ENCODE assay signal across 8 cellular contexts in the genomic region with DNA sequence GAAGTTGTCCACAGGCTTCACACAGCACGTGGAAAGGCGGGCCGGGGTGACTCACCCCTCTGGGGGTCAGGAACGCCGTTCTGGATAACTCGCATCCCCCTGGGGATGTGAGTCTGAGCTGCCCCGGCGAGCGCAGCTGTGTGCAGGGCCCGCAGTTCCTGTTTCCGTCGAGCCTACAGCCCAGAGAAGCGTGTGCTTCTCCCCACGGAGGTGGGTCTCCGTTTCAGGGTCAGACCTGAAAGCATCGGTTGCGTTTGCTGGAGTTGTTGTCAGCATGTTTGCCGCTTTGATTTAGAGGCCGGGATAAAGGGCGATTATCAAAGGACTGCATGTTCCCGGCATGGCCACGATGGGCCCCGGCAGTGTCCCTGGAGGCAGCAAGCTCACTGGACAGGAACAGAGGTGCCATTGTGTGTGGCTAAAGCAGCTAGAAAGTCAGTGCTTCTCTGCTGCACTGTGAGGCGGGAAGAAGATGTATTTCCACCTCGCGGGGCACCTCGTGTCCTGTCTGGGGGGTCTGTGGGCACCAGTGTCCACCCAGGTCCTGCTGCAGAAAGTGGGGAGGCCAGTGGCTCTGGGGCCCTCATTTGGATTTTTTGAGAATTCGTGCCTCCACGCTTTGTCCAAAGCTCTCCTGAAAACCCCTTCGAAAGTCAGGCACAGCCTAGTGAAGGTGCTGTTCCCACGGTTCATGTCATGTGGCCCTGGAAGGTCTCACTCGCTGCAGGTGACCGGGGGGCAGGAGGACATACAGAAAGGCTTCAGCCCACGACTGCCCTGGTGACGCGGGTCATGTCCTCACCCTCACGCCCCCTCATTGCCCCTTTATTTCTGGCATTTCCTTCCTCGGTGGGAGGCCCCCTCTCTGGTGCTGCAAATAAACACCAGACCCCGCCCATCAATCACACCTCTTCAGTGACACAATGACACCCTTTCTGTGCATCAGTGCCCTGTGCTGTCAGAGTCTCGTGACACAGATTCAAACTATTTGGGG. TPM values are rescaled to one million over a fixed set of nuclear protein-coding genes. Genes with fewer than 3 reads are reported as not detected.
DNase-seq lines count a peak whose midpoint lies in the region; ATAC-seq, FAIRE-seq and TF ChIP-seq lines count a peak whose summit lies in the region.

No MANE protein-coding gene starts in this region.

- H3K9me3 Mint-ChIP-seq in CD4-positive, alpha-beta memory T cell: no peaks in the 10 kb centered on the region

- H3K36me3 ChIP-seq in skeletal muscle satellite cell (ENCODE audit: insufficient read depth, low read length): no peaks in the 10 kb centered on the region
- H3K36me3 ChIP-seq in CD4-positive, alpha-beta memory T cell (ENCODE audit: insufficient read depth, low read length): no peaks in the 10 kb centered on the region

- peak overlapping the region; percentile 61 for H3K4me2 ChIP-seq in skeletal muscle satellite cell (ENCODE audit: low read length)

- H3K9ac ChIP-seq in skeletal muscle satellite cell (ENCODE audit: low read depth, low read length): no peak overlapping the region

- FAIRE-seq in frontal cortex (lab: Jason Lieb, UNC): no peak

- CTCF ChIA-PET in CD4-positive, alpha-beta memory T cell (lab: Charles Lee; ENCODE audit: partially characterized antibody): no interaction called here

- no peak overlapping the region for H3K27ac Mint-ChIP-seq in CD4-positive, alpha-beta memory T cell

- intact Hi-C loops in CD4-positive, alpha-beta memory T cell (cut with micrococcal nuclease): no loop called here

- H3K4me3 ChIP-seq in NB4 (ENCODE audit: low read depth, low read length): no peak overlapping the region
- H3K4me3 ChIP-seq in skeletal muscle satellite cell (ENCODE audit: low read length): no peak overlapping the region
- no peak overlapping the region for H3K4me3 ChIP-seq in CD4-positive, alpha-beta memory T cell (ENCODE audit: low read length in 2 of 2)

- no peak overlapping the region for H3K4me3 Mint-ChIP-seq in CD4-positive, alpha-beta memory T cell

- peak; percentile 81 for ATAC-seq in GM18498 (IDR thresholded peaks at IDR 0.05; ENCODE audit: unreplicated experiment)
- ATAC-seq in GM21825 (IDR thresholded peaks at IDR 0.05; ENCODE audit: unreplicated experiment): peak; percentile 79

- POLR2A ChIA-PET in CD4-positive, alpha-beta memory T cell (lab: Charles Lee; ENCODE audit: partially characterized antibody): no interaction called here

- DNase-seq in NB4 (ENCODE audit: low read depth): peak; percentile 84
- peak; percentile 36 to 58 for DNase-seq in frontal cortex (ENCODE audit: low spot score in 2 of 2)
- no peak for DNase-seq in CD4-positive, alpha-beta memory T cell
- DNase-seq in NCI-H1092 treated with DMSO at 0.1 percent for 48 hours (lab: John Stamatoyannopoulos, UW): no peak
- no peak for DNase-seq in NCI-H510A treated with DMSO at 0.1 percent for 48 hours (lab: John Stamatoyannopoulos, UW)

- no peaks in the 10 kb centered on the region for H3K36me3 Mint-ChIP-seq in CD4-positive, alpha-beta memory T cell

- TF ChIP-seq POLR2A in NB4 (IDR thresholded peaks at IDR 0.05; ENCODE audit: extremely low read depth, insufficient read length): no peak

- H3K27me3 Mint-ChIP-seq in CD4-positive, alpha-beta memory T cell: peaks cover 2 to 3% of the 10 kb centered on the region in 2 donors

- H3K27me3 ChIP-seq in skeletal muscle satellite cell (ENCODE audit: control insufficient read depth, insufficient read depth, low read length): peaks cover 3% of the 10 kb centered on the region
- H3K27me3 ChIP-seq in CD4-positive, alpha-beta memory T cell (ENCODE audit: insufficient read depth, low read length): no peaks in the 10 kb centered on the region

- H3K9me3 ChIP-seq in skeletal muscle satellite cell (replicated peaks; ENCODE audit: low read length): no peaks in the 10 kb centered on the region
- no peaks in the 10 kb centered on the region for H3K9me3 ChIP-seq in CD4-positive, alpha-beta memory T cell (ENCODE audit: control insufficient read depth in 1 of 2, low read length in 2 of 2)

- no peak for TF ChIP-seq CTCF in NB4 (IDR thresholded peaks at IDR 0.05; ENCODE audit: low read depth, low read length)

- no peak overlapping the region for H3K27ac ChIP-seq in CD4-positive, alpha-beta memory T cell (ENCODE audit: low read depth, low read length)

- peaks cover 2 to 16% (median 4%) of the 10 kb centered on the region in 4 donors for H3K4me1 Mint-ChIP-seq in CD4-positive, alpha-beta memory T cell

- peaks cover 7% of the 10 kb centered on the region for H3K4me1 ChIP-seq in skeletal muscle satellite cell (ENCODE audit: control insufficient read depth, insufficient read depth, low read length)
- H3K4me1 ChIP-seq in CD4-positive, alpha-beta memory T cell (ENCODE audit: insufficient read depth, low read length): no peaks in the 10 kb centered on the region

RNA-seq across cellular contexts. Expression of gene GDI2, which starts 27.4 kb away (rescaled TPM):
- total RNA-seq in frontal cortex: 612 TPM
- 540 and 575 TPM in 2 replicates for total RNA-seq in skeletal muscle satellite cell (2012; rRNA removed)
- total RNA-seq in CD4-positive, alpha-beta memory T cell: 100 to 1,000 TPM; 137 to 140 TPM
- 100 to 1,000 TPM; 193 to 248 TPM for polyA plus RNA-seq in CD4-positive, alpha-beta memory T cell

RNA-seq across cellular contexts. Expression of gene ANKRD16, which starts 49.1 kb away (rescaled TPM):
- 6.1 TPM for total RNA-seq in frontal cortex
- total RNA-seq in skeletal muscle satellite cell (2012; rRNA removed): 9.8 and 9.9 TPM in 2 replicates
- total RNA-seq in CD4-positive, alpha-beta memory T cell: 1 to 10 TPM; 6.6 to 8.4 TPM
- 1 to 10 TPM; 1.5 to 4.1 TPM for polyA plus RNA-seq in CD4-positive, alpha-beta memory T cell

RNA-seq across cellular contexts. Expression of gene FBH1, which starts 49.4 kb away (rescaled TPM):
- total RNA-seq in frontal cortex: 35.1 TPM
- 67.9 and 85.7 TPM in 2 replicates for total RNA-seq in skeletal muscle satellite cell (2012; rRNA removed)
- total RNA-seq in CD4-positive, alpha-beta memory T cell: 10 to 100 TPM; 91.4 to 97.5 TPM
- polyA plus RNA-seq in CD4-positive, alpha-beta memory T cell: 10 to 100 TPM; 71.1 to 75.8 TPM

Comparison
In these comparisons a context has a peak if more than half of its experiments do, and no peak if none do; other contexts are left out.
1. DNase-seq: peak in NB4 (single experiment) and frontal cortex (2 of 2); none in CD4-positive, alpha-beta memory T cell (0 of 5), NCI-H1092 treated with DMSO at 0.1 percent for 48 hours (single experiment) and NCI-H510A treated with DMSO at 0.1 percent for 48 hours (single experiment).